ENCODE assay signal across 9 cellular contexts in genomic region chr6:43669050-43669921, GRCh38.
DNase-seq lines count a peak whose midpoint lies in the region; ATAC-seq and TF ChIP-seq lines count a peak whose summit lies in the region.
"Had no signal": no experiment of that assay in that cellular context is flagged by ENCODE, and none has a peak within 500 bp of the region (broad histone marks: within the 10 kb centered on the region; RNA-seq: fewer than 3 reads in every experiment).

No MANE protein-coding gene starts in this region.

- no peak for TF ChIP-seq CTCF in OCI-LY3 (IDR thresholded peaks at IDR 0.05; ENCODE audit: low read depth, low read length)
- TF ChIP-seq CTCF in nephron progenitor cell (IDR thresholded peaks at IDR 0.05) = no peak

- H3K27ac Mint-ChIP-seq in nephron progenitor cell = peak overlapping the region; percentile 94

- H3K4me3 ChIP-seq in OCI-LY3 (ENCODE audit: low read length) = no peak overlapping the region

- no peaks in the 10 kb centered on the region for H4K20me1 ChIP-seq in OCI-LY3 (ENCODE audit: insufficient read depth, low read length)

- H3K27me3 ChIP-seq in OCI-LY3 (ENCODE audit: low read depth, low read length) = no peaks in the 10 kb centered on the region

- H3K36me3 Mint-ChIP-seq in nephron progenitor cell (ENCODE audit: low read depth) = peaks cover 20% of the 10 kb centered on the region

- H3K79me2 ChIP-seq in OCI-LY3 (ENCODE audit: low read length) = no peaks in the 10 kb centered on the region

- no peak overlapping the region for H3K4me3 Mint-ChIP-seq in nephron progenitor cell

- no peak overlapping the region for H2AFZ ChIP-seq in OCI-LY3 (ENCODE audit: low read depth, low read length)

- peak; percentile 83 for DNase-seq in AG08396 (ENCODE audit: low spot score)
- DNase-seq in epithelial cell of prostate (ENCODE audit: low read depth, low spot score) = no peak
- DNase-seq in nephron progenitor cell = no peak
- DNase-seq in effector CD4-positive, alpha-beta T cell = no peak
- no peak for DNase-seq in amniotic stem cell (lab: John Stamatoyannopoulos, UW)
- DNase-seq in NCI-H748 treated with DMSO at 0.1 percent for 48 hours (lab: John Stamatoyannopoulos, UW) = no peak
- DNase-seq: effector memory CD4-positive, alpha-beta T cell had no signal

- H3K4me1 ChIP-seq in OCI-LY3 (ENCODE audit: low read length) = peaks cover 31% of the 10 kb centered on the region

- no peak overlapping the region; the same call in 1 of the 2 replicates for H3K27ac ChIP-seq in OCI-LY3 (ENCODE audit: low read length)
- peak overlapping the region; percentile 65 for H3K27ac ChIP-seq in epithelial cell of prostate

- peak overlapping the region; percentile 74; the same call in 1 of the 2 replicates for H3K4me2 ChIP-seq in OCI-LY3 (ENCODE audit: low read length)

- H3K9me3 Mint-ChIP-seq in nephron progenitor cell = no peaks in the 10 kb centered on the region

- no peak for ATAC-seq in HG03520 (IDR thresholded peaks at IDR 0.05; ENCODE audit: unreplicated experiment)

- H3K9ac ChIP-seq in OCI-LY3 (ENCODE audit: low read length) = no peak overlapping the region

- H3K27me3 Mint-ChIP-seq in nephron progenitor cell (ENCODE audit: low read depth, poor library complexity) = peaks cover 3% of the 10 kb centered on the region

- no peaks in the 10 kb centered on the region for H3K9me3 ChIP-seq in OCI-LY3 (ENCODE audit: insufficient read depth, low read length)

- peaks cover 30% of the 10 kb centered on the region for H3K36me3 ChIP-seq in OCI-LY3 (replicated peaks; ENCODE audit: low read depth, low read length)

- peaks cover 76% of the 10 kb centered on the region for H3K4me1 Mint-ChIP-seq in nephron progenitor cell
